17 cellular contexts compared by ENCODE assay signal in genomic region chr1:47679301-47679751, GRCh38.
DNase-seq lines count a peak whose midpoint lies in the region; ATAC-seq and TF ChIP-seq lines count a peak whose summit lies in the region.
"Had no signal": no experiment of that assay in that cellular context is flagged by ENCODE, and none has a peak within 500 bp of the region (broad histone marks: within the 10 kb centered on the region; RNA-seq: fewer than 3 reads in every experiment).

No MANE protein-coding gene starts in this region.

- H2AK5ac ChIP-seq in trophoblast cell (ENCODE audit: low read length), result no peak overlapping the region

- no peak overlapping the region for H4K91ac ChIP-seq in trophoblast cell (ENCODE audit: low read depth, low read length)

- no peak overlapping the region for H3K18ac ChIP-seq in trophoblast cell (ENCODE audit: low read length)

- intact Hi-C loops in A673 (cut with micrococcal nuclease; ENCODE audit: unreplicated experiment), result no loop called here

- in situ Hi-C loops in KBM-7 (cut with MboI; ENCODE audit: low pct_unique_long_range_greater_than_20kb, low sequenced_read_pairs), result no loop called here
- in situ Hi-C loops in brain microvascular endothelial cell (cut with HindIII; ENCODE audit: low pct_ligation_motif_present, low sequenced_read_pairs), result no loop called here

- ATAC-seq in GM21423 (IDR thresholded peaks at IDR 0.05; ENCODE audit: unreplicated experiment), result no peak
- ATAC-seq: activated naive CD8-positive, alpha-beta T cell treated with anti-CD3 and anti-CD28 coated beads, Interleukin-2, amount 50 U/mL, for 24 hours; PC-3 had no signal

- DNase-seq in A673 (ENCODE audit: low spot score) (peak; percentile 23), KBM-7 (peak; percentile 19), brain microvascular endothelial cell (peak; percentile 33), medulla oblongata (ENCODE audit: extremely low spot score) (peak; percentile 57), trophoblast cell (no peak), NCI-H345 treated with DMSO at 0.1 percent for 48 hours (lab: John Stamatoyannopoulos, UW; ENCODE audit: unreplicated experiment) (no peak)
- no peak for DNase-seq in effector memory CD4-positive, alpha-beta T cell
- DNase-seq: activated naive CD8-positive, alpha-beta T cell treated with anti-CD3 and anti-CD28 coated beads, Interleukin-2, amount 50 U/mL, for 24 hours; activated T-cell treated with anti-CD3 and anti-CD28 coated beads, Interleukin-2, amount 50 U/mL, for 24 hours; cortex of kidney; mammary epithelial cell; NCI-H1092 treated with DMSO at 0.1 percent for 48 hours; NCI-H226; PC-3 had no signal

- no peak overlapping the region for H4K8ac ChIP-seq in trophoblast cell (ENCODE audit: low read depth, low read length)

- BruUV-seq in A673 (replicated peaks; lab: Mats Ljungman, UMichigan), result no TSS peak

- no peak overlapping the region for H3K27ac ChIP-seq in A673 (ENCODE audit: low read depth, low read length, poor library complexity, severe bottlenecking)
- H3K27ac ChIP-seq in brain microvascular endothelial cell, result no peak overlapping the region
- no peak overlapping the region for H3K27ac ChIP-seq in effector memory CD4-positive, alpha-beta T cell (ENCODE audit: insufficient read depth, low read length, poor library complexity, severe bottlenecking)
- no peak overlapping the region for H3K27ac ChIP-seq in trophoblast cell (ENCODE audit: low read depth, low read length)
- H3K27ac ChIP-seq: neutrophil, spleen had no signal

- H3K4me2 ChIP-seq in trophoblast cell (ENCODE audit: low read length), result no peak overlapping the region

- H3K36me3 ChIP-seq in A673 (ENCODE audit: insufficient read depth, low read length, poor library complexity, severe bottlenecking), result no peaks in the 10 kb centered on the region
- H3K36me3 ChIP-seq in brain microvascular endothelial cell (replicated peaks), result no peaks in the 10 kb centered on the region
- no peaks in the 10 kb centered on the region for H3K36me3 ChIP-seq in effector memory CD4-positive, alpha-beta T cell (ENCODE audit: control insufficient read depth, insufficient read depth, low read length)
- H3K36me3 ChIP-seq in trophoblast cell (ENCODE audit: control insufficient read depth in 1 of 2, insufficient read depth in 2 of 2, low read length in 2 of 2), result no peaks in the 10 kb centered on the region
- H3K36me3 ChIP-seq: neutrophil, spleen had no signal

- no peak overlapping the region for H3K14ac ChIP-seq in trophoblast cell (ENCODE audit: low read length)

- no peak overlapping the region for H3K4ac ChIP-seq in trophoblast cell (ENCODE audit: low read depth, low read length)

- whole genome bisulfite sequencing in trophoblast cell (ENCODE audit: extremely low coverage, insufficient coverage, insufficient read length), result no CpG with 5 or more reads among the region's 6 CpGs

- TF ChIP-seq CTCF in A673 (conservative IDR thresholded peaks at IDR 0.05; ENCODE audit: low read depth, low read length), result no peak
- no peak for TF ChIP-seq CTCF in brain microvascular endothelial cell (IDR thresholded peaks at IDR 0.05; ENCODE audit: low read depth, low read length, missing control alignments)

- no peak overlapping the region for H2AFZ ChIP-seq in trophoblast cell (ENCODE audit: insufficient read depth, low read length, poor library complexity)

- no peaks in the 10 kb centered on the region for H3K4me1 ChIP-seq in A673 (ENCODE audit: insufficient read depth, low read length, poor library complexity, severe bottlenecking)
- no peaks in the 10 kb centered on the region for H3K4me1 ChIP-seq in effector memory CD4-positive, alpha-beta T cell (ENCODE audit: control insufficient read depth, insufficient read depth, low read length, poor library complexity, severe bottlenecking)
- no peaks in the 10 kb centered on the region for H3K4me1 ChIP-seq in trophoblast cell (ENCODE audit: control insufficient read depth in 1 of 2, insufficient read depth in 2 of 2, low read length in 2 of 2)
- H3K4me1 ChIP-seq: spleen had no signal

- H3K9me3 ChIP-seq in A673 (ENCODE audit: low read depth, low read length, poor library complexity, severe bottlenecking) (no peaks in the 10 kb centered on the region), trophoblast cell (ENCODE audit: insufficient read depth, low read depth, low read length) (peaks cover 6% of the 10 kb centered on the region)
- no peaks in the 10 kb centered on the region for H3K9me3 ChIP-seq in effector memory CD4-positive, alpha-beta T cell (ENCODE audit: control insufficient read depth, low read length)
- H3K9me3 ChIP-seq: neutrophil, spleen had no signal

- CTCF ChIA-PET in A673 (lab: Charles Lee), result interaction anchor here (0.8 kb wide), 1 partner anchor 242 kb away, joined by 3 read pairs; no protein-coding TSS in a partner anchor

- no peaks in the 10 kb centered on the region for H3K79me1 ChIP-seq in trophoblast cell (ENCODE audit: low read length)

- POLR2A ChIA-PET in A673 (lab: Charles Lee; ENCODE audit: low non-redundant PET), result no interaction called here

- no peak overlapping the region for H3K9ac ChIP-seq in trophoblast cell (ENCODE audit: low read length)

- no peak overlapping the region for H4K12ac ChIP-seq in trophoblast cell (ENCODE audit: low read depth, low read length)

- H3K4me3 ChIP-seq in A673 (ENCODE audit: low read depth, low read length, poor library complexity, severe bottlenecking), result no peak overlapping the region
- H3K4me3 ChIP-seq in brain microvascular endothelial cell (ENCODE audit: low read depth, low read length), result no peak overlapping the region
- no peak overlapping the region for H3K4me3 ChIP-seq in effector memory CD4-positive, alpha-beta T cell (ENCODE audit: insufficient read depth, low read depth, low read length, poor library complexity, severe bottlenecking)
- H3K4me3 ChIP-seq in trophoblast cell (ENCODE audit: low read depth, low read length), result no peak overlapping the region
- H3K4me3 ChIP-seq: spleen had no signal

- no peak overlapping the region for H2BK120ac ChIP-seq in trophoblast cell (ENCODE audit: insufficient read depth, low read length, poor library complexity)

- no peak overlapping the region for H2BK12ac ChIP-seq in trophoblast cell (ENCODE audit: low read length)

- H3K27me3 ChIP-seq in A673 (replicated peaks; ENCODE audit: insufficient read depth, low read depth, low read length, poor library complexity), result no peaks in the 10 kb centered on the region
- H3K27me3 ChIP-seq in brain microvascular endothelial cell (replicated peaks), result no peaks in the 10 kb centered on the region
- no peaks in the 10 kb centered on the region for H3K27me3 ChIP-seq in effector memory CD4-positive, alpha-beta T cell (replicated peaks; ENCODE audit: control insufficient read depth, insufficient read depth, low read length, poor library complexity, severe bottlenecking)
- no peaks in the 10 kb centered on the region for H3K27me3 ChIP-seq in trophoblast cell (ENCODE audit: insufficient read depth, low read length)
- H3K27me3 ChIP-seq: neutrophil had no signal

- no peaks in the 10 kb centered on the region for H3K79me2 ChIP-seq in trophoblast cell (ENCODE audit: control insufficient read depth, insufficient read depth, low read length, poor library complexity)

- no peak overlapping the region for H2BK5ac ChIP-seq in trophoblast cell (ENCODE audit: low read depth, low read length, poor library complexity)

- no peak overlapping the region for H3K23ac ChIP-seq in trophoblast cell (ENCODE audit: low read length)

Comparison
In these comparisons a context has a peak if more than half of its experiments do, and no peak if none do; other contexts are left out.
1. DNase-seq: peak in A673 (single experiment), KBM-7 (single experiment), brain microvascular endothelial cell (single experiment) and medulla oblongata (single experiment); none in effector memory CD4-positive, alpha-beta T cell (0 of 3), trophoblast cell (0 of 2) and NCI-H345 treated with DMSO at 0.1 percent for 48 hours (single experiment).